ENCODE assay signal across 26 cellular contexts in the genomic region with DNA sequence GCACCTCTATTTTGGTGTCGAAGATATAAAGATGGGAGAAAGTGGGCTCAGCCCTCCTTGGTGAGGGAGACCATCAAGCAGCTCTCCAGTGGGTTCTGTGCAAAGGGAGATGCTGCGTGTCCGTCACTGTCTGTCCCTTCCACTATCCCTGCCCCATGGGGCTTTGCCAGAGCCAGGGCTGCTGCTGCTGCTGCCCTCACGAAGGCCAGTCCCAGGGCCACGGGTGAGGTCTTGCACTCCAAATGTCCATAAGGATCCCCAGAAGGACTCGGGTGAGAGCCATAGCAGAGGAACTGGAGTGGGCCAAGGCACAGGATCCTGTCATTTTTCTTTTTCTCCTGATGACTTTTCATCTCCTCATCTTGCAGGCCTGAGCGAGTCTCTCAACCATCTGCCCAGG.
"Had no signal": no experiment of that assay in that cellular context is flagged by ENCODE, and none has a peak within 500 bp of the region (broad histone marks: within the 10 kb centered on the region; RNA-seq: fewer than 3 reads in every experiment).

No MANE protein-coding gene starts in this region.

- H3K4me3 Mint-ChIP-seq: mesothelial cell of epicardium; natural killer cell; nephron progenitor cell; neural progenitor cell; stimulated activated naive B cell treated with anti-CD40 and anti-IgM and Interleukin-4, amounts not matched to agents 10 μg/mL and 1 μg/mL and 100 μg/mL, for 72 hours; type B pancreatic cell had no signal

- H3K27ac ChIP-seq: hepatocyte, neural progenitor cell, neutrophil, ovary, right atrium auricular region, skin epidermis, stomach, suprapubic skin, tibial nerve, vagina had no signal

- H3K36me3 Mint-ChIP-seq: mesothelial cell of epicardium; natural killer cell; neural progenitor cell; stimulated activated naive B cell treated with anti-CD40 and anti-IgM and Interleukin-4, amounts not matched to agents 10 μg/mL and 1 μg/mL and 100 μg/mL, for 72 hours; type B pancreatic cell had no signal

- H3K27ac Mint-ChIP-seq: mesothelial cell of epicardium; naive B cell; natural killer cell; nephron progenitor cell; neural progenitor cell; progenitor cell of endocrine pancreas; stimulated activated naive B cell treated with anti-CD40 and anti-IgM and Interleukin-4, amounts not matched to agents 10 μg/mL and 1 μg/mL and 100 μg/mL, for 72 hours; type B pancreatic cell had no signal

- DNase-seq: islet precursor cell; left ventricle myocardium inferior; mesendoderm; naive B cell; natural killer cell; nephron progenitor cell; occipital lobe; ovary; stimulated activated CD4-positive, alpha-beta T cell treated with anti-CD3 and anti-CD28 coated beads, Interleukin-12 subunit alpha, Interleukin-12 subunit beta, amount 100 ng/mL, for 4 hours; stimulated activated CD4-positive, alpha-beta T cell treated with anti-CD3 and anti-CD28 coated beads, Interleukin-15, amount 100 ng/mL, for 24 hours; stimulated activated CD4-positive, alpha-beta T cell treated with anti-CD3 and anti-CD28 coated beads, Interleukin-2, amount 100 ng/mL, for 24 hours; stimulated activated CD4-positive, alpha-beta T cell treated with anti-CD3 and anti-CD28 coated beads, Interleukin-4, amount 100 ng/mL, for 1 hour; stimulated activated naive B cell treated with anti-CD40 and anti-IgM and Interleukin-4, amounts not matched to agents 10 μg/mL and 1 μg/mL and 100 μg/mL, for 72 hours; stimulated activated naive CD8-positive, alpha-beta T cell treated with anti-CD3 and anti-CD28 coated beads, Interleukin-15, Interleukin-2, amounts not matched to agents 100 U/mL and 50 U/mL, for 24 hours; stomach had no signal

- H3K9me3 Mint-ChIP-seq: mesothelial cell of epicardium; naive B cell; natural killer cell; nephron progenitor cell; neural progenitor cell; stimulated activated naive B cell treated with anti-CD40 and anti-IgM and Interleukin-4, amounts not matched to agents 10 μg/mL and 1 μg/mL and 100 μg/mL, for 72 hours; type B pancreatic cell had no signal
